1 cellular context compared by ENCODE assay signal in the genomic region with DNA sequence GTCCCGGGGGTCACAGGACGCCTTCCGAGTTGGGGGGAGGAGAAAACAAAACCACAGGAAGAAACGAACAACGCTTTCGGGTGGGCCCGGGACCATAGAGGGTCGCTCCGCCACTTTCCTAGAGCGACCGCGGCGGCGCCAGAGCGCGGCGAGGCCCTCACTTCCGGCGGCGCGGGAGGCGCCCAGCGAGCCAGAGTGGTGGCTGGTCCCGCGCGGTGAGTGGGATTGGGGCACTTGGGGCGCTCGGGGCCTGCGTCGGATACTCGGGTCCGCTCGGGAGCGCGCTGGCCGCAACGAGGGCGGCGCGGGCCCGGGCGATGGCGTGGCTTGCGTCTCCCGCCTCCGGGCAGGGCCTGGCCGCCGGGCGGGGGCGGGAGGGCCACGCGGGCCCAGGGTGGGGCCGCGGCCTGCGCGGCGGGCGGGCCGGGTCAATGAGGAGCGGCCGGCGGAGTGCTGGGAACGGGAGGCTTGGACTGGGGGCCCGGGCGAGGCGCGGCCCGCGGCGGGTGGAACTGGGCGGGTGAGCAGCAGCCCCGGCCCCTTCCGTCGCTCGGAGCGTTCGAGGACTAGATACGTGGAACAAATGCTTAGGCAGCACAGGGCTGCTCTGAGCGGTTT.
TF ChIP-seq lines count a peak whose summit lies in the region.

A gene (plus strand): TSS at position 160 of the 618 bp plus-strand sequence. CDS start 2,446 bp downstream, outside the sequence.

TF ChIP-seq in K562, 482 proteins besides CTCF, POLR2A, EP300 and RAD21 (continued from another document and continues in another):
- TF ChIP-seq, protein P1, sequence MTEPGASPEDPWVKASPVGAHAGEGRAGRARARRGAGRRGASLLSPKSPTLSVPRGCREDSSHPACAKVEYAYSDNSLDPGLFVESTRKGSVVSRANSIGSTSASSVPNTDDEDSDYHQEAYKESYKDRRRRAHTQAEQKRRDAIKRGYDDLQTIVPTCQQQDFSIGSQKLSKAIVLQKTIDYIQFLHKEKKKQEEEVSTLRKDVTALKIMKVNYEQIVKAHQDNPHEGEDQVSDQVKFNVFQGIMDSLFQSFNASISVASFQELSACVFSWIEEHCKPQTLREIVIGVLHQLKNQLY (CRISPR knock-in tag; conservative IDR thresholded peaks at IDR 0.05) = 0 out of 4 replicates have a peak, but pooled peaks of 1 of the 2 experiments have one; percentile 17
- TF ChIP-seq, protein P2, sequence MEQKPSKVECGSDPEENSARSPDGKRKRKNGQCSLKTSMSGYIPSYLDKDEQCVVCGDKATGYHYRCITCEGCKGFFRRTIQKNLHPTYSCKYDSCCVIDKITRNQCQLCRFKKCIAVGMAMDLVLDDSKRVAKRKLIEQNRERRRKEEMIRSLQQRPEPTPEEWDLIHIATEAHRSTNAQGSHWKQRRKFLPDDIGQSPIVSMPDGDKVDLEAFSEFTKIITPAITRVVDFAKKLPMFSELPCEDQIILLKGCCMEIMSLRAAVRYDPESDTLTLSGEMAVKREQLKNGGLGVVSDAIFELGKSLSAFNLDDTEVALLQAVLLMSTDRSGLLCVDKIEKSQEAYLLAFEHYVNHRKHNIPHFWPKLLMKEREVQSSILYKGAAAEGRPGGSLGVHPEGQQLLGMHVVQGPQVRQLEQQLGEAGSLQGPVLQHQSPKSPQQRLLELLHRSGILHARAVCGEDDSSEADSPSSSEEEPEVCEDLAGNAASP (IDR thresholded peaks at IDR 0.05) = no peak
- TF ChIP-seq, protein P3, sequence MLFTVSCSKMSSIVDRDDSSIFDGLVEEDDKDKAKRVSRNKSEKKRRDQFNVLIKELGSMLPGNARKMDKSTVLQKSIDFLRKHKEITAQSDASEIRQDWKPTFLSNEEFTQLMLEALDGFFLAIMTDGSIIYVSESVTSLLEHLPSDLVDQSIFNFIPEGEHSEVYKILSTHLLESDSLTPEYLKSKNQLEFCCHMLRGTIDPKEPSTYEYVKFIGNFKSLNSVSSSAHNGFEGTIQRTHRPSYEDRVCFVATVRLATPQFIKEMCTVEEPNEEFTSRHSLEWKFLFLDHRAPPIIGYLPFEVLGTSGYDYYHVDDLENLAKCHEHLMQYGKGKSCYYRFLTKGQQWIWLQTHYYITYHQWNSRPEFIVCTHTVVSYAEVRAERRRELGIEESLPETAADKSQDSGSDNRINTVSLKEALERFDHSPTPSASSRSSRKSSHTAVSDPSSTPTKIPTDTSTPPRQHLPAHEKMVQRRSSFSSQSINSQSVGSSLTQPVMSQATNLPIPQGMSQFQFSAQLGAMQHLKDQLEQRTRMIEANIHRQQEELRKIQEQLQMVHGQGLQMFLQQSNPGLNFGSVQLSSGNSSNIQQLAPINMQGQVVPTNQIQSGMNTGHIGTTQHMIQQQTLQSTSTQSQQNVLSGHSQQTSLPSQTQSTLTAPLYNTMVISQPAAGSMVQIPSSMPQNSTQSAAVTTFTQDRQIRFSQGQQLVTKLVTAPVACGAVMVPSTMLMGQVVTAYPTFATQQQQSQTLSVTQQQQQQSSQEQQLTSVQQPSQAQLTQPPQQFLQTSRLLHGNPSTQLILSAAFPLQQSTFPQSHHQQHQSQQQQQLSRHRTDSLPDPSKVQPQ (CRISPR knock-in tag; IDR thresholded peaks at IDR 0.05; ENCODE audit: borderline replicate concordance) = no peak; the same call in 1 of the 2 replicates
- TF ChIP-seq ESRRB (CRISPR knock-in tag; IDR thresholded peaks at IDR 0.05; ENCODE audit: borderline replicate concordance) (no peak), ETV1 (tag; conservative IDR thresholded peaks at IDR 0.05; ENCODE audit: low read depth) (peak; percentile 83), GTF2A2 (tag; IDR thresholded peaks at IDR 0.05) (peak; percentile 66; the same call in 1 of the 2 replicates), ZNF263 (CRISPR knock-in tag; IDR thresholded peaks at IDR 0.05; ENCODE audit: borderline replicate concordance) (no peak), RBM25 (IDR thresholded peaks at IDR 0.05; ENCODE audit: low read depth, low read length, severe bottlenecking) (peak; percentile 41), ZFP36 (IDR thresholded peaks at IDR 0.05; ENCODE audit: low read depth, low read length, partially characterized antibody) (no peak), ZNF830 (CRISPR knock-in tag; IDR thresholded peaks at IDR 0.05) (0 out of 2 replicates have a peak, but pooled peaks have one; percentile 52), TRIM28 (IDR thresholded peaks at IDR 0.05) (no peak), YY1 (IDR thresholded peaks at IDR 0.05; ENCODE audit: borderline replicate concordance in 1 of 3, control insufficient read depth in 1 of 3, extremely low read depth in 1 of 3, insufficient read depth in 3 of 3, insufficient read length in 1 of 3, insufficient replicate concordance in 2 of 3, low read depth in 1 of 3, low read length in 2 of 3) (peak in 2 of 3 experiments; percentile 32 to 62), SMARCA4 (IDR thresholded peaks at IDR 0.05) (no peak), MTF1 (CRISPR knock-in tag; IDR thresholded peaks at IDR 0.05; ENCODE audit: borderline replicate concordance) (no peak), POLR2G (IDR thresholded peaks at IDR 0.05; ENCODE audit: low read depth, low read length) (peak; percentile 97), MYNN (IDR thresholded peaks at IDR 0.05) (no peak), MYNN (CRISPR knock-in tag; IDR thresholded peaks at IDR 0.05) (no peak), MIER1 (IDR thresholded peaks at IDR 0.05; ENCODE audit: low read depth) (no peak), TEAD2 (tag; IDR thresholded peaks at IDR 0.05) (no peak), FUS (optimal IDR thresholded peaks at IDR 0.05; ENCODE audit: low read depth, low read length) (peak; percentile 47), EHMT2 (IDR thresholded peaks at IDR 0.05) (peak; percentile 84; the same call in 1 of the 2 replicates)
- TF ChIP-seq, protein P4, sequence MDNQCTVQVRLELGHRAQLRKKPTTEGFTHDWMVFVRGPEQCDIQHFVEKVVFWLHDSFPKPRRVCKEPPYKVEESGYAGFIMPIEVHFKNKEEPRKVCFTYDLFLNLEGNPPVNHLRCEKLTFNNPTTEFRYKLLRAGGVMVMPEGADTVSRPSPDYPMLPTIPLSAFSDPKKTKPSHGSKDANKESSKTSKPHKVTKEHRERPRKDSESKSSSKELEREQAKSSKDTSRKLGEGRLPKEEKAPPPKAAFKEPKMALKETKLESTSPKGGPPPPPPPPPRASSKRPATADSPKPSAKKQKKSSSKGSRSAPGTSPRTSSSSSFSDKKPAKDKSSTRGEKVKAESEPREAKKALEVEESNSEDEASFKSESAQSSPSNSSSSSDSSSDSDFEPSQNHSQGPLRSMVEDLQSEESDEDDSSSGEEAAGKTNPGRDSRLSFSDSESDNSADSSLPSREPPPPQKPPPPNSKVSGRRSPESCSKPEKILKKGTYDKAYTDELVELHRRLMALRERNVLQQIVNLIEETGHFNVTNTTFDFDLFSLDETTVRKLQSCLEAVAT (IDR thresholded peaks at IDR 0.05) = no peak
- TF ChIP-seq, protein P5, sequence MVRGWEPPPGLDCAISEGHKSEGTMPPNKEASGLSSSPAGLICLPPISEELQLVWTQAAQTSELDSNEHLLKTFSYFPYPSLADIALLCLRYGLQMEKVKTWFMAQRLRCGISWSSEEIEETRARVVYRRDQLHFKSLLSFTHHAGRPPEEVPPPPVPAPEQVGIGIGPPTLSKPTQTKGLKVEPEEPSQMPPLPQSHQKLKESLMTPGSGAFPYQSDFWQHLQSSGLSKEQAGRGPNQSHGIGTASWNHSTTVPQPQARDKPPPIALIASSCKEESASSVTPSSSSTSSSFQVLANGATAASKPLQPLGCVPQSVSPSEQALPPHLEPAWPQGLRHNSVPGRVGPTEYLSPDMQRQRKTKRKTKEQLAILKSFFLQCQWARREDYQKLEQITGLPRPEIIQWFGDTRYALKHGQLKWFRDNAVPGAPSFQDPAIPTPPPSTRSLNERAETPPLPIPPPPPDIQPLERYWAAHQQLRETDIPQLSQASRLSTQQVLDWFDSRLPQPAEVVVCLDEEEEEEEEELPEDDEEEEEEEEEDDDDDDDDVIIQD (CRISPR knock-in tag; IDR thresholded peaks at IDR 0.05) = no peak
- TF ChIP-seq, protein P6, sequence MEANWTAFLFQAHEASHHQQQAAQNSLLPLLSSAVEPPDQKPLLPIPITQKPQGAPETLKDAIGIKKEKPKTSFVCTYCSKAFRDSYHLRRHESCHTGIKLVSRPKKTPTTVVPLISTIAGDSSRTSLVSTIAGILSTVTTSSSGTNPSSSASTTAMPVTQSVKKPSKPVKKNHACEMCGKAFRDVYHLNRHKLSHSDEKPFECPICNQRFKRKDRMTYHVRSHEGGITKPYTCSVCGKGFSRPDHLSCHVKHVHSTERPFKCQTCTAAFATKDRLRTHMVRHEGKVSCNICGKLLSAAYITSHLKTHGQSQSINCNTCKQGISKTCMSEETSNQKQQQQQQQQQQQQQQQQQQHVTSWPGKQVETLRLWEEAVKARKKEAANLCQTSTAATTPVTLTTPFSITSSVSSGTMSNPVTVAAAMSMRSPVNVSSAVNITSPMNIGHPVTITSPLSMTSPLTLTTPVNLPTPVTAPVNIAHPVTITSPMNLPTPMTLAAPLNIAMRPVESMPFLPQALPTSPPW (CRISPR knock-in tag; IDR thresholded peaks at IDR 0.05) = peak; percentile 93
- TF ChIP-seq, protein P7, sequence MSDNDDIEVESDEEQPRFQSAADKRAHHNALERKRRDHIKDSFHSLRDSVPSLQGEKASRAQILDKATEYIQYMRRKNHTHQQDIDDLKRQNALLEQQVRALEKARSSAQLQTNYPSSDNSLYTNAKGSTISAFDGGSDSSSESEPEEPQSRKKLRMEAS (CRISPR knock-in tag; IDR thresholded peaks at IDR 0.05) = peak; percentile 82
- TF ChIP-seq, protein P8, sequence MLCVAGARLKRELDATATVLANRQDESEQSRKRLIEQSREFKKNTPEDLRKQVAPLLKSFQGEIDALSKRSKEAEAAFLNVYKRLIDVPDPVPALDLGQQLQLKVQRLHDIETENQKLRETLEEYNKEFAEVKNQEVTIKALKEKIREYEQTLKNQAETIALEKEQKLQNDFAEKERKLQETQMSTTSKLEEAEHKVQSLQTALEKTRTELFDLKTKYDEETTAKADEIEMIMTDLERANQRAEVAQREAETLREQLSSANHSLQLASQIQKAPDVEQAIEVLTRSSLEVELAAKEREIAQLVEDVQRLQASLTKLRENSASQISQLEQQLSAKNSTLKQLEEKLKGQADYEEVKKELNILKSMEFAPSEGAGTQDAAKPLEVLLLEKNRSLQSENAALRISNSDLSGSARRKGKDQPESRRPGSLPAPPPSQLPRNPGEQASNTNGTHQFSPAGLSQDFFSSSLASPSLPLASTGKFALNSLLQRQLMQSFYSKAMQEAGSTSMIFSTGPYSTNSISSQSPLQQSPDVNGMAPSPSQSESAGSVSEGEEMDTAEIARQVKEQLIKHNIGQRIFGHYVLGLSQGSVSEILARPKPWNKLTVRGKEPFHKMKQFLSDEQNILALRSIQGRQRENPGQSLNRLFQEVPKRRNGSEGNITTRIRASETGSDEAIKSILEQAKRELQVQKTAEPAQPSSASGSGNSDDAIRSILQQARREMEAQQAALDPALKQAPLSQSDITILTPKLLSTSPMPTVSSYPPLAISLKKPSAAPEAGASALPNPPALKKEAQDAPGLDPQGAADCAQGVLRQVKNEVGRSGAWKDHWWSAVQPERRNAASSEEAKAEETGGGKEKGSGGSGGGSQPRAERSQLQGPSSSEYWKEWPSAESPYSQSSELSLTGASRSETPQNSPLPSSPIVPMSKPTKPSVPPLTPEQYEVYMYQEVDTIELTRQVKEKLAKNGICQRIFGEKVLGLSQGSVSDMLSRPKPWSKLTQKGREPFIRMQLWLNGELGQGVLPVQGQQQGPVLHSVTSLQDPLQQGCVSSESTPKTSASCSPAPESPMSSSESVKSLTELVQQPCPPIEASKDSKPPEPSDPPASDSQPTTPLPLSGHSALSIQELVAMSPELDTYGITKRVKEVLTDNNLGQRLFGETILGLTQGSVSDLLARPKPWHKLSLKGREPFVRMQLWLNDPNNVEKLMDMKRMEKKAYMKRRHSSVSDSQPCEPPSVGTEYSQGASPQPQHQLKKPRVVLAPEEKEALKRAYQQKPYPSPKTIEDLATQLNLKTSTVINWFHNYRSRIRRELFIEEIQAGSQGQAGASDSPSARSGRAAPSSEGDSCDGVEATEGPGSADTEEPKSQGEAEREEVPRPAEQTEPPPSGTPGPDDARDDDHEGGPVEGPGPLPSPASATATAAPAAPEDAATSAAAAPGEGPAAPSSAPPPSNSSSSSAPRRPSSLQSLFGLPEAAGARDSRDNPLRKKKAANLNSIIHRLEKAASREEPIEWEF (CRISPR knock-in tag; IDR thresholded peaks at IDR 0.05) = peak; percentile 88; the same call in 1 of the 2 replicates
- TF ChIP-seq, protein P9, sequence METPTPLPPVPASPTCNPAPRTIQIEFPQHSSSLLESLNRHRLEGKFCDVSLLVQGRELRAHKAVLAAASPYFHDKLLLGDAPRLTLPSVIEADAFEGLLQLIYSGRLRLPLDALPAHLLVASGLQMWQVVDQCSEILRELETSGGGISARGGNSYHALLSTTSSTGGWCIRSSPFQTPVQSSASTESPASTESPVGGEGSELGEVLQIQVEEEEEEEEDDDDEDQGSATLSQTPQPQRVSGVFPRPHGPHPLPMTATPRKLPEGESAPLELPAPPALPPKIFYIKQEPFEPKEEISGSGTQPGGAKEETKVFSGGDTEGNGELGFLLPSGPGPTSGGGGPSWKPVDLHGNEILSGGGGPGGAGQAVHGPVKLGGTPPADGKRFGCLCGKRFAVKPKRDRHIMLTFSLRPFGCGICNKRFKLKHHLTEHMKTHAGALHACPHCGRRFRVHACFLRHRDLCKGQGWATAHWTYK (CRISPR knock-in tag; IDR thresholded peaks at IDR 0.05) = peak; percentile 27; the same call in 1 of the 2 replicates
- TF ChIP-seq, protein P10, sequence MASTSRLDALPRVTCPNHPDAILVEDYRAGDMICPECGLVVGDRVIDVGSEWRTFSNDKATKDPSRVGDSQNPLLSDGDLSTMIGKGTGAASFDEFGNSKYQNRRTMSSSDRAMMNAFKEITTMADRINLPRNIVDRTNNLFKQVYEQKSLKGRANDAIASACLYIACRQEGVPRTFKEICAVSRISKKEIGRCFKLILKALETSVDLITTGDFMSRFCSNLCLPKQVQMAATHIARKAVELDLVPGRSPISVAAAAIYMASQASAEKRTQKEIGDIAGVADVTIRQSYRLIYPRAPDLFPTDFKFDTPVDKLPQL (IDR thresholded peaks at IDR 0.05; ENCODE audit: extremely low read depth, insufficient read length) = no peak
- TF ChIP-seq, protein P11, sequence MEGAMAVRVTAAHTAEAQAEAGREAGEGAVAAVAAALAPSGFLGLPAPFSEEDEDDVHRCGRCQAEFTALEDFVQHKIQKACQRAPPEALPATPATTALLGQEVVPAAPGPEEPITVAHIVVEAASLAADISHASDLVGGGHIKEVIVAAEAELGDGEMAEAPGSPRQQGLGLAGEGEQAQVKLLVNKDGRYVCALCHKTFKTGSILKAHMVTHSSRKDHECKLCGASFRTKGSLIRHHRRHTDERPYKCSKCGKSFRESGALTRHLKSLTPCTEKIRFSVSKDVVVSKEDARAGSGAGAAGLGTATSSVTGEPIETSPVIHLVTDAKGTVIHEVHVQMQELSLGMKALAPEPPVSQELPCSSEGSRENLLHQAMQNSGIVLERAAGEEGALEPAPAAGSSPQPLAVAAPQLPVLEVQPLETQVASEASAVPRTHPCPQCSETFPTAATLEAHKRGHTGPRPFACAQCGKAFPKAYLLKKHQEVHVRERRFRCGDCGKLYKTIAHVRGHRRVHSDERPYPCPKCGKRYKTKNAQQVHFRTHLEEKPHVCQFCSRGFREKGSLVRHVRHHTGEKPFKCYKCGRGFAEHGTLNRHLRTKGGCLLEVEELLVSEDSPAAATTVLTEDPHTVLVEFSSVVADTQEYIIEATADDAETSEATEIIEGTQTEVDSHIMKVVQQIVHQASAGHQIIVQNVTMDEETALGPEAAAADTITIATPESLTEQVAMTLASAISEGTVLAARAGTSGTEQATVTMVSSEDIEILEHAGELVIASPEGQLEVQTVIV (CRISPR knock-in tag; IDR thresholded peaks at IDR 0.05; ENCODE audit: borderline replicate concordance) = no peak
